8 cellular contexts compared by ENCODE assay signal in the genomic region with DNA sequence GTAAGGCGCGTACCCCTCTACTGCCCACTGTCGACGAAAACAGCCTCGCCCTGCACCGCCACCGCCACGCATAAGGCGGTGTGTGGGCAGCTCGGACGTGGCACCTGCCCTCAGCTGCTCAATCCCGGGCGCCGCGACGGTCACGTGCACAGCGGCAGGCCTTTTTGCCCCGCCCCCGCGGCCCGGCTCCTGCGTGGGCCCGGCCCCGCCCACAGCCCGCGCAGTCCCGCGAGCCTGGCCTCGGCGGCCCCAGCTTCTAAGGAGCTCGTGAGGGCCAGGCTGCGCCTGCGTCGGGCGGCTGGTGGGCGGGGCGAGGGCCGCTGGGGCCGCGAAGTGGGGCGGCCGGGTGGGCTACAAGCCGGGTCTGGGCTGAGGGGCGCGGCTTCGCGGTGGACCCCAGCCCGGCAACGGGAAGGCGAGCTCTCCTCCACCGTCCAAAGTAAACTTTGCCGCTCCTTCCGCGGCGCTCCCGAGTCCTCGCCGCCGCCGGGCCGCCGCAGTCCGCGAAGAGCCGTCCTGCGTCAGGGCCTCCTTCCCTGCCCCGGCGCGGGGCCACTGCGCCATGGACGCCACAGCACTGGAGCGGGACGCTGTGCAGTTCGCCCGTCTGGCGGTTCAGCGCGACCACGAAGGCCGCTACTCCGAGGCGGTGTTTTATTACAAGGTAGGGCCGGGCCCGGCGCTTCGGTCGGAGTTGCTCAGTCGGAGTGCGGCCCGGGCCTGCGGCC. TPM values are rescaled to one million over a fixed set of nuclear protein-coding genes. Genes with fewer than 3 reads are reported as not detected.
A peak's percentile ranks its signal among the peaks of the same experiment; 100 is the strongest.
DNase-seq lines count a peak whose midpoint lies in the region; ATAC-seq and TF ChIP-seq lines count a peak whose summit lies in the region.

A gene (plus strand): TSS at position 313 of the 728 bp plus-strand sequence. CDS start 250 bp downstream, at position 563.

- no peaks in the 10 kb centered on the region for H3K9me3 Mint-ChIP-seq in neural progenitor cell

- H3K4me3 Mint-ChIP-seq in neural progenitor cell, result peak within 1 kb of the TSS; percentile 96

- no peaks in the 10 kb centered on the region for H3K36me3 Mint-ChIP-seq in neural progenitor cell

- DNase-seq in Caki2 (ENCODE audit: low read depth), result peak; percentile 88
- peak; percentile 92 for DNase-seq in KBM-7
- peak; percentile 91 for DNase-seq in activated T-cell treated with anti-CD3 and anti-CD28 coated beads for 4 hours
- DNase-seq in fibroblast of mammary gland (ENCODE audit: low read depth), result peak; percentile 86
- DNase-seq in neural progenitor cell (ENCODE audit: low spot score), result peak; percentile 94
- DNase-seq in substantia nigra (lab: John Stamatoyannopoulos, UW), result no peak
- no peak for DNase-seq in GOT3 (lab: John Stamatoyannopoulos, UW)

- H3K4me3 ChIP-seq in fibroblast of mammary gland (ENCODE audit: control insufficient read depth, low read depth, low read length) (peak within 1 kb of the TSS; percentile 90), neural progenitor cell (peak within 1 kb of the TSS; percentile 65)

- no peaks in the 10 kb centered on the region for H3K27me3 ChIP-seq in neural progenitor cell

- H2AFZ ChIP-seq in neural progenitor cell (replicated peaks), result peak within 1 kb of the TSS; percentile 85

- peaks cover 17% of the 10 kb centered on the region for H3K4me1 Mint-ChIP-seq in neural progenitor cell

- TF ChIP-seq CTCF in fibroblast of mammary gland (conservative IDR thresholded peaks at IDR 0.05; ENCODE audit: control insufficient read depth, insufficient read depth, low read depth, low read length), result peak; percentile 12
- TF ChIP-seq CTCF in neural progenitor cell (IDR thresholded peaks at IDR 0.05), result peak; percentile 51

- H3K27me3 Mint-ChIP-seq in neural progenitor cell (ENCODE audit: insufficient read depth, low read depth), result peaks cover 2% of the 10 kb centered on the region

- peak; percentile 80 for ATAC-seq in GM21576 (IDR thresholded peaks at IDR 0.05; ENCODE audit: unreplicated experiment)

- H3K9ac ChIP-seq in neural progenitor cell, result peak within 1 kb of the TSS; percentile 65

- peak within 1 kb of the TSS; percentile 68 for H3K27ac Mint-ChIP-seq in neural progenitor cell

- peaks cover 11% of the 10 kb centered on the region for H3K4me1 ChIP-seq in neural progenitor cell

- H3K4me2 ChIP-seq in neural progenitor cell, result peak within 1 kb of the TSS; percentile 93

- H3F3A ChIP-seq in neural progenitor cell (ENCODE audit: low read depth), result peaks cover 24% of the 10 kb centered on the region

- peaks cover 17% of the 10 kb centered on the region for H4K20me1 ChIP-seq in neural progenitor cell (ENCODE audit: low read depth)

- no peaks in the 10 kb centered on the region for H3K9me3 ChIP-seq in neural progenitor cell (ENCODE audit: low read depth)

- in situ Hi-C loops in Caki2 (cut with HindIII; ENCODE audit: low pct_unique_long_range_greater_than_20kb, low sequenced_read_pairs), result no loop called here
- in situ Hi-C loops in KBM-7 (cut with MboI; ENCODE audit: low pct_unique_long_range_greater_than_20kb, low sequenced_read_pairs), result no loop called here

- peak within 1 kb of the TSS; percentile 70 for H3K27ac ChIP-seq in neural progenitor cell
- peak within 1 kb of the TSS; percentile 87 for H3K27ac ChIP-seq in substantia nigra (ENCODE audit: low read depth, low read length, poor library complexity, severe bottlenecking)

- peaks cover 44% of the 10 kb centered on the region for H3K79me2 ChIP-seq in neural progenitor cell (ENCODE audit: low read depth)

- no peaks in the 10 kb centered on the region for H3K36me3 ChIP-seq in neural progenitor cell

RNA-seq across cellular contexts. Expression of the gene that starts here (rescaled TPM):
- total RNA-seq in Caki2 (2014; rRNA removed; shearing (Covaris generic); ENCODE audit: low replicate concordance), result 10.5 and 12.0 TPM in 2 replicates
- 32.7 and 57.7 TPM in 2 replicates for total RNA-seq in neural progenitor cell (ENCODE audit: low replicate concordance)

Comparison
In these comparisons a context has a peak if more than half of its experiments do, and no peak if none do; other contexts are left out.
1. DNase-seq: peak in Caki2 (single experiment), KBM-7 (single experiment), activated T-cell treated with anti-CD3 and anti-CD28 coated beads for 4 hours (single experiment), fibroblast of mammary gland (single experiment) and neural progenitor cell (single experiment); none in substantia nigra (0 of 49) and GOT3 (single experiment).